Comparison of ENCODE assay signal across 8 cellular contexts in genomic region chr1:155049651-155050559, GRCh38. TPM values are rescaled to one million over a fixed set of nuclear protein-coding genes. Genes with fewer than 3 reads are reported as not detected.
DNase-seq lines count a peak whose midpoint lies in the region; ATAC-seq and TF ChIP-seq lines count a peak whose summit lies in the region.

No MANE protein-coding gene starts in this region.

- H3K79me2 ChIP-seq in PC-9 (ENCODE audit: low read depth) (peaks cover 24% of the 10 kb centered on the region), osteoblast (ENCODE audit: insufficient read depth, low read length) (peaks cover 16% of the 10 kb centered on the region)

- intact Hi-C loops in PC-9 (cut with micrococcal nuclease; ENCODE audit: unreplicated experiment) = loop anchor here (2.0 kb wide), 1 partner anchor 89 kb away; the partner anchor contains the start of gene PYGO2

- H3K36me3 ChIP-seq in PC-9 (ENCODE audit: low read depth) (no peaks in the 10 kb centered on the region), osteoblast (ENCODE audit: insufficient read depth, low read length) (peaks cover 7% of the 10 kb centered on the region)
- no peaks in the 10 kb centered on the region for H3K36me3 ChIP-seq in effector memory CD4-positive, alpha-beta T cell (ENCODE audit: control insufficient read depth, insufficient read depth, low read length)

- H3K4me2 ChIP-seq in PC-9 (peak overlapping the region; percentile 99), osteoblast (ENCODE audit: insufficient read depth, low read length) (peak overlapping the region; percentile 98)

- H3K9me2 ChIP-seq in PC-9 (ENCODE audit: insufficient read depth) = no peaks in the 10 kb centered on the region

- no peaks in the 10 kb centered on the region for H3K27me3 ChIP-seq in PC-9 (ENCODE audit: insufficient read depth, low read depth)
- H3K27me3 ChIP-seq in effector memory CD4-positive, alpha-beta T cell (replicated peaks; ENCODE audit: control insufficient read depth, insufficient read depth, low read length, poor library complexity, severe bottlenecking) = no peaks in the 10 kb centered on the region
- no peaks in the 10 kb centered on the region for H3K27me3 ChIP-seq in osteoblast (ENCODE audit: insufficient read depth, low read length)

- CTCF ChIA-PET in PC-9 (lab: Charles Lee) = interaction anchor here (0.5 kb wide), 1 partner anchor 598 kb away, joined by 7 read pairs; no protein-coding TSS in a partner anchor

- no peaks in the 10 kb centered on the region for H3K9me3 ChIP-seq in PC-9 (ENCODE audit: insufficient read depth, low read depth)
- H3K9me3 ChIP-seq in effector memory CD4-positive, alpha-beta T cell (ENCODE audit: control insufficient read depth, low read length) = no peaks in the 10 kb centered on the region
- H3K9me3 ChIP-seq in osteoblast (ENCODE audit: low read depth, low read length) = no peaks in the 10 kb centered on the region

- no peak for TF ChIP-seq CTCF in PC-9 (conservative IDR thresholded peaks at IDR 0.05)
- TF ChIP-seq CTCF in osteoblast (IDR thresholded peaks at IDR 0.05; ENCODE audit: extremely low read depth, low read depth, low read length) = no peak
- no peak for TF ChIP-seq CTCF in GM20000 (IDR thresholded peaks at IDR 0.05; ENCODE audit: extremely low read depth, missing control alignments)

- TSS peak; percentile 70 for BruUV-seq in PC-9 (replicated peaks; lab: Mats Ljungman, UMichigan)

- peak; percentile 21 for DNase-seq in DMS153 (lab: John Stamatoyannopoulos, UW)
- DNase-seq in DMS153 treated with DMSO at 0.1 percent for 48 hours (lab: John Stamatoyannopoulos, UW; ENCODE audit: unreplicated experiment) = no peak
- DNase-seq in PC-9 = no peak
- no peak for DNase-seq in effector memory CD4-positive, alpha-beta T cell
- no peak for DNase-seq in osteoblast (ENCODE audit: insufficient read length, low spot score, missing footprints)
- DNase-seq in GM20000 (ENCODE audit: low spot score) = no peak

- H3K27ac ChIP-seq in PC-9 (peak overlapping the region; percentile 67), osteoblast (ENCODE audit: low read depth, low read length) (peak overlapping the region; percentile 29)
- H3K27ac ChIP-seq in effector memory CD4-positive, alpha-beta T cell (ENCODE audit: insufficient read depth, low read length, poor library complexity, severe bottlenecking) = peak overlapping the region; percentile 71

- H2AFZ ChIP-seq in PC-9 (peak overlapping the region; percentile 92), osteoblast (ENCODE audit: low read length) (peak overlapping the region; percentile 94)

- H3F3A ChIP-seq in PC-9 (ENCODE audit: insufficient read depth, low read depth) = peaks cover 27% of the 10 kb centered on the region

- peaks cover 40% of the 10 kb centered on the region for H3K4me1 ChIP-seq in PC-9 (replicated peaks; ENCODE audit: insufficient read depth)
- H3K4me1 ChIP-seq in effector memory CD4-positive, alpha-beta T cell (ENCODE audit: control insufficient read depth, insufficient read depth, low read length, poor library complexity, severe bottlenecking) = peaks cover 25% of the 10 kb centered on the region
- peaks cover 26% of the 10 kb centered on the region for H3K4me1 ChIP-seq in osteoblast (ENCODE audit: insufficient read depth, low read length)

- ATAC-seq in GM21528 (IDR thresholded peaks at IDR 0.05; ENCODE audit: low FRiP score, unreplicated experiment) = no peak
- no peak for ATAC-seq in HG02973 (IDR thresholded peaks at IDR 0.05; ENCODE audit: unreplicated experiment)

- H3K4me3 ChIP-seq in PC-9 (peak overlapping the region; percentile 73), osteoblast (ENCODE audit: insufficient read depth, low read length) (peak overlapping the region; percentile 85)
- H3K4me3 ChIP-seq in effector memory CD4-positive, alpha-beta T cell (ENCODE audit: insufficient read depth, low read depth, low read length, poor library complexity, severe bottlenecking) = peak overlapping the region; percentile 92

- H4K20me1 ChIP-seq in PC-9 (ENCODE audit: insufficient read depth) (no peaks in the 10 kb centered on the region), osteoblast (ENCODE audit: insufficient read depth, low read length) (peaks cover 5% of the 10 kb centered on the region)

- POLR2A ChIA-PET in PC-9 (lab: Charles Lee; ENCODE audit: unreplicated experiment) = no interaction called here

RNA-seq across cellular contexts. Expression of gene ADAM15, which starts 1.2 kb away (rescaled TPM):
- total RNA-seq in PC-9 (2021) (187 and 195 TPM in 2 replicates), osteoblast (89.0 and 101 TPM in 2 replicates)

RNA-seq across cellular contexts. Expression of gene EFNA4, which starts 13.6 kb away (rescaled TPM):
- total RNA-seq in PC-9 (2021) (14.0 and 17.3 TPM in 2 replicates), osteoblast (3.5 and 3.6 TPM in 2 replicates)

RNA-seq across cellular contexts. Expression of gene DCST1, which starts 16.3 kb away (rescaled TPM):
- total RNA-seq in PC-9 (2021) (0.22 and 0.43 TPM in 2 replicates), osteoblast (not detected in 2 replicates)

RNA-seq across cellular contexts. Expression of gene DCST2, which starts 16.3 kb away (rescaled TPM):
- total RNA-seq in PC-9 (2021) (4.4 and 4.7 TPM in 2 replicates), osteoblast (not detected in 2 replicates)

RNA-seq across cellular contexts. Expression of gene EFNA3, which starts 28.7 kb away (rescaled TPM):
- total RNA-seq in PC-9 (2021) (6.7 and 8.8 TPM in 2 replicates), osteoblast (1.4 and 2.1 TPM in 2 replicates)
